In genomic region chr2:95050385-95051300, GRCh38 we compare ENCODE assay signal across 20 cellular contexts. TPM values are rescaled to one million over a fixed set of nuclear protein-coding genes. Genes with fewer than 3 reads are reported as not detected.
DNase-seq lines count a peak whose midpoint lies in the region; ATAC-seq and TF ChIP-seq lines count a peak whose summit lies in the region.
"Had no signal": no experiment of that assay in that cellular context is flagged by ENCODE, and none has a peak within 500 bp of the region (broad histone marks: within the 10 kb centered on the region; RNA-seq: fewer than 3 reads in every experiment).

No MANE protein-coding gene starts in this region.

- H3K4ac ChIP-seq in neuronal stem cell (ENCODE audit: low read length): no peak overlapping the region

- no peak overlapping the region for H3K9ac ChIP-seq in neuronal stem cell (ENCODE audit: low read depth, low read length, poor library complexity)

- H2BK15ac ChIP-seq in neuronal stem cell (ENCODE audit: low read length): no peak overlapping the region

- peaks cover 19% of the 10 kb centered on the region for H3K36me3 Mint-ChIP-seq in activated CD4-positive, alpha-beta T cell treated with anti-CD3 and anti-CD28 coated beads for 36 hours (ENCODE audit: low read depth)
- peaks cover 31% of the 10 kb centered on the region for H3K36me3 Mint-ChIP-seq in activated CD8-positive, alpha-beta T cell treated with anti-CD3 and anti-CD28 coated beads for 36 hours (ENCODE audit: low read depth)
- H3K36me3 Mint-ChIP-seq: naive B cell had no signal

- ATAC-seq in activated CD4-positive, alpha-beta T cell treated with anti-CD3 and anti-CD28 coated beads for 36 hours: peak; percentile 56
- ATAC-seq in activated CD8-positive, alpha-beta T cell treated with anti-CD3 and anti-CD28 coated beads for 36 hours: peak; percentile 45
- ATAC-seq in GM21619 (IDR thresholded peaks at IDR 0.05; ENCODE audit: unreplicated experiment): no peak
- ATAC-seq: psoas muscle had no signal

- H3K27me3 Mint-ChIP-seq in activated CD4-positive, alpha-beta T cell treated with anti-CD3 and anti-CD28 coated beads for 36 hours: no peaks in the 10 kb centered on the region
- H3K27me3 Mint-ChIP-seq in activated CD8-positive, alpha-beta T cell treated with anti-CD3 and anti-CD28 coated beads for 36 hours: no peaks in the 10 kb centered on the region

- H3K18ac ChIP-seq in neuronal stem cell (ENCODE audit: low read length): peak overlapping the region; percentile 35

- peaks cover 0 to 7% (median 0%) of the 10 kb centered on the region in 3 experiments for H3K27me3 ChIP-seq in neuronal stem cell (ENCODE audit: control insufficient read depth in 3 of 3, insufficient read depth in 3 of 3, low read depth in 1 of 3, low read length in 3 of 3)

- intact Hi-C loops in activated CD4-positive, alpha-beta T cell treated with anti-CD3 and anti-CD28 coated beads for 36 hours (cut with DNase I, micrococcal nuclease): loop anchor here in 1 of 2 experiments (2.0 kb wide), 1 partner anchor 26 kb away; no protein-coding TSS in a partner anchor
- intact Hi-C loops in activated CD8-positive, alpha-beta T cell treated with anti-CD3 and anti-CD28 coated beads for 36 hours (cut with micrococcal nuclease): loop anchor here (2.0 kb wide), 1 partner anchor 28 kb away; no protein-coding TSS in a partner anchor

- H3K79me1 ChIP-seq in neuronal stem cell (ENCODE audit: low read depth, low read length): no peaks in the 10 kb centered on the region

- no peak overlapping the region for H2AFZ ChIP-seq in neuronal stem cell (ENCODE audit: low read length)

- peak overlapping the region; percentile 40 for H3K27ac Mint-ChIP-seq in activated CD4-positive, alpha-beta T cell treated with anti-CD3 and anti-CD28 coated beads for 36 hours
- peak overlapping the region; percentile 81 for H3K27ac Mint-ChIP-seq in activated CD8-positive, alpha-beta T cell treated with anti-CD3 and anti-CD28 coated beads for 36 hours
- H3K27ac Mint-ChIP-seq: naive B cell had no signal

- H3K23ac ChIP-seq in neuronal stem cell (ENCODE audit: low read depth, low read length, poor library complexity): no peak overlapping the region

- H3K9me3 ChIP-seq in neuronal stem cell (replicated peaks in 1 of 2; ENCODE audit: control insufficient read depth in 2 of 2, insufficient read depth in 1 of 2, low read depth in 1 of 2, low read length in 2 of 2): no peaks in the 10 kb centered on the region
- H3K9me3 ChIP-seq: MG63, psoas muscle, tibial artery had no signal

- no peak overlapping the region for H2BK120ac ChIP-seq in neuronal stem cell (ENCODE audit: low read depth, low read length)

- POLR2A ChIA-PET in activated CD4-positive, alpha-beta T cell treated with anti-CD3 and anti-CD28 coated beads for 36 hours (lab: Charles Lee): no interaction called here
- POLR2A ChIA-PET in activated CD8-positive, alpha-beta T cell treated with anti-CD3 and anti-CD28 coated beads for 36 hours (lab: Charles Lee): interaction anchor here (1.2 to 6.6 kb wide), 3 partner anchors 25 to 27 kb away, joined by 3 to 65 read pairs (median 10); partner anchors contain the start of gene MAL

- DNase-seq in activated CD4-positive, alpha-beta T cell treated with anti-CD3 and anti-CD28 coated beads for 36 hours: no peak
- DNase-seq in activated CD4-positive, alpha-beta T cell treated with anti-CD3 and anti-CD28 coated beads, Interleukin-2, amount 50 U/mL, for 4 hours: no peak
- DNase-seq in GM12865 (ENCODE audit: low read depth) (peak; percentile 34), neuronal stem cell (ENCODE audit: low spot score) (no peak), NCI-H2196 (lab: John Stamatoyannopoulos, UW; ENCODE audit: unreplicated experiment) (no peak), ureter (ENCODE audit: low spot score) (no peak)
- DNase-seq in activated CD8-positive, alpha-beta T cell treated with anti-CD3 and anti-CD28 coated beads for 36 hours: no peak
- DNase-seq: anterior cingulate cortex; DND-41; MG63; naive B cell; NCI-H2029; NCI-H524 treated with DMSO at 0.1 percent for 48 hours; stimulated activated CD4-positive, alpha-beta T cell treated with anti-CD3 and anti-CD28 coated beads, Interleukin-2, amount 100 ng/mL, for 24 hours; tibial artery had no signal

- peaks cover 66% of the 10 kb centered on the region for H3K4me1 Mint-ChIP-seq in activated CD4-positive, alpha-beta T cell treated with anti-CD3 and anti-CD28 coated beads for 36 hours
- H3K4me1 Mint-ChIP-seq in activated CD8-positive, alpha-beta T cell treated with anti-CD3 and anti-CD28 coated beads for 36 hours (ENCODE audit: low read depth): peaks cover 83% of the 10 kb centered on the region

- H3K4me3 ChIP-seq in GM12865 (ENCODE audit: low read depth, low read length): no peak overlapping the region
- no peak overlapping the region for H3K4me3 ChIP-seq in neuronal stem cell (ENCODE audit: low read length in 2 of 2)
- H3K4me3 ChIP-seq: MG63, psoas muscle, tibial artery had no signal

- TF ChIP-seq CTCF in GM12865 (IDR thresholded peaks at IDR 0.05; ENCODE audit: insufficient read depth, low read depth, low read length, missing control alignments): no peak
- no peak for TF ChIP-seq CTCF in activated CD8-positive, alpha-beta T cell treated with anti-CD3 and anti-CD28 coated beads for 36 hours (IDR thresholded peaks at IDR 0.05)

- WGBS in neuronal stem cell (ENCODE audit: extremely low coverage in 2 of 2, insufficient read length in 2 of 2, insufficient replicate concordance in 1 of 2), 2 donors: no CpG with 5 or more reads among the region's 7 CpGs

- no peak overlapping the region for H2AK5ac ChIP-seq in neuronal stem cell (ENCODE audit: low read depth, low read length)

- H3K9me3 Mint-ChIP-seq in activated CD4-positive, alpha-beta T cell treated with anti-CD3 and anti-CD28 coated beads for 36 hours (ENCODE audit: low read depth): no peaks in the 10 kb centered on the region
- no peaks in the 10 kb centered on the region for H3K9me3 Mint-ChIP-seq in activated CD8-positive, alpha-beta T cell treated with anti-CD3 and anti-CD28 coated beads for 36 hours
- H3K9me3 Mint-ChIP-seq: naive B cell had no signal

- H4K8ac ChIP-seq in neuronal stem cell (ENCODE audit: low read depth, low read length): no peak overlapping the region

- no peak overlapping the region for H4K91ac ChIP-seq in neuronal stem cell (ENCODE audit: low read depth, low read length, poor library complexity)

- no peaks in the 10 kb centered on the region for H3K4me1 ChIP-seq in neuronal stem cell (ENCODE audit: control insufficient read depth in 2 of 2, insufficient read depth in 1 of 2, low read depth in 1 of 2, low read length in 2 of 2)
- H3K4me1 ChIP-seq: psoas muscle, tibial artery had no signal

- no peak overlapping the region for H3K4me2 ChIP-seq in neuronal stem cell (ENCODE audit: insufficient read depth, low read length, poor library complexity, severe bottlenecking)

- no peak overlapping the region for H3K14ac ChIP-seq in neuronal stem cell (ENCODE audit: low read length)

- no peak overlapping the region for H2BK5ac ChIP-seq in neuronal stem cell (ENCODE audit: low read length)

- H2BK12ac ChIP-seq in neuronal stem cell (ENCODE audit: low read length): no peak overlapping the region

- no peaks in the 10 kb centered on the region for H3K36me3 ChIP-seq in neuronal stem cell (replicated peaks in 1 of 2; ENCODE audit: control insufficient read depth in 2 of 2, insufficient read depth in 2 of 2, low read length in 2 of 2)
- H3K36me3 ChIP-seq: MG63, tibial artery had no signal

- H3K4me3 Mint-ChIP-seq in activated CD4-positive, alpha-beta T cell treated with anti-CD3 and anti-CD28 coated beads for 36 hours: no peak overlapping the region
- H3K4me3 Mint-ChIP-seq in activated CD8-positive, alpha-beta T cell treated with anti-CD3 and anti-CD28 coated beads for 36 hours: peak overlapping the region; percentile 13
- H3K4me3 Mint-ChIP-seq: naive B cell had no signal

- CTCF ChIA-PET in activated CD4-positive, alpha-beta T cell treated with anti-CD3 and anti-CD28 coated beads for 36 hours (lab: Charles Lee): interaction anchor here (0.5 to 7.2 kb wide), 7 partner anchors 9 to 65 kb away, joined by 3 to 89 read pairs (median 3); partner anchors contain the start of gene MAL
- CTCF ChIA-PET in activated CD8-positive, alpha-beta T cell treated with anti-CD3 and anti-CD28 coated beads for 36 hours (lab: Charles Lee): interaction anchor here (1.0 to 12.1 kb wide), 3 partner anchors 26 to 35 kb away, joined by 3 to 142 read pairs (median 131); partner anchors contain the start of gene MAL

- no peak overlapping the region for H3K27ac ChIP-seq in neuronal stem cell (replicated peaks; ENCODE audit: low read length)
- H3K27ac ChIP-seq: psoas muscle, tibial artery had no signal

RNA-seq across cellular contexts. Expression of gene MAL, which starts 25.1 kb away (rescaled TPM):
- 10 to 100 TPM; 35.4 to 43.3 TPM for total RNA-seq in activated CD4-positive, alpha-beta T cell treated with anti-CD3 and anti-CD28 coated beads for 36 hours
- total RNA-seq in activated CD8-positive, alpha-beta T cell treated with anti-CD3 and anti-CD28 coated beads for 36 hours: 10 to 100 TPM; 54.0 to 59.2 TPM
- polyA plus RNA-seq in neuronal stem cell (2013, experiment 1 of 2): 0.18 TPM
- 0.19 TPM for polyA plus RNA-seq in neuronal stem cell (2013, experiment 2 of 2)
- total RNA-seq in ureter: 19.2 TPM
- total RNA-seq: H4, HT1080, SK-MEL-5 had no signal
